In genomic region chr19:13847900-13848677, GRCh38 we compare ENCODE assay signal across 8 cellular contexts. TPM values are rescaled to one million over a fixed set of nuclear protein-coding genes. Genes with fewer than 3 reads are reported as not detected.
DNase-seq lines count a peak whose midpoint lies in the region; ATAC-seq, FAIRE-seq and TF ChIP-seq lines count a peak whose summit lies in the region.

No MANE protein-coding gene starts in this region.

- H3K36me3 Mint-ChIP-seq in neural progenitor cell, result no peaks in the 10 kb centered on the region

- TF ChIP-seq CTCF in C4-2B (conservative IDR thresholded peaks at IDR 0.05), result no peak
- no peak; the same call in 1 of the 2 replicates for TF ChIP-seq CTCF in OCI-LY3 (IDR thresholded peaks at IDR 0.05; ENCODE audit: low read depth, low read length)
- TF ChIP-seq CTCF in H1 (IDR thresholded peaks at IDR 0.05; ENCODE audit: control extremely low read depth in 1 of 3, insufficient read depth in 1 of 3, low read depth in 1 of 3, low read length in 3 of 3), result no peak
- no peak for TF ChIP-seq CTCF in neural progenitor cell (IDR thresholded peaks at IDR 0.05)

- no peaks in the 10 kb centered on the region for H3K79me2 ChIP-seq in OCI-LY3 (ENCODE audit: low read length)
- H3K79me2 ChIP-seq in H1 (ENCODE audit: control insufficient read depth in 1 of 2, insufficient read depth in 2 of 2, low read length in 2 of 2), result no peaks in the 10 kb centered on the region
- no peaks in the 10 kb centered on the region for H3K79me2 ChIP-seq in neural progenitor cell (ENCODE audit: low read depth)

- no peaks in the 10 kb centered on the region for H3K9me3 Mint-ChIP-seq in neural progenitor cell

- H2BK12ac ChIP-seq in H1 (ENCODE audit: low read depth, low read length), result peak overlapping the region; percentile 98

- H3K23ac ChIP-seq in H1 (ENCODE audit: insufficient read length), result no peak overlapping the region

- peak overlapping the region; percentile 83 for H3K4me2 ChIP-seq in OCI-LY3 (ENCODE audit: low read length)
- H3K4me2 ChIP-seq in H1 (ENCODE audit: insufficient read depth in 1 of 2, low read depth in 2 of 2, low read length in 2 of 2), result peak overlapping the region; percentile 83 to 90
- peak overlapping the region; percentile 80 for H3K4me2 ChIP-seq in neural progenitor cell

- no peak for FAIRE-seq in H1 (lab: Jason Lieb, UNC)

- no peak overlapping the region for H3K14ac ChIP-seq in H1 (ENCODE audit: insufficient read length)

- peaks cover 48% of the 10 kb centered on the region for H3K4me1 Mint-ChIP-seq in neural progenitor cell

- POLR2A ChIA-PET in H1 (lab: Charles Lee; ENCODE audit: partially characterized antibody), result interaction anchor here (0.7 to 9.2 kb wide), 16 partner anchors 8 to 113 kb away, joined by 3 to 62 read pairs (median 7); partner anchors contain the start of genes C19orf53 and ZSWIM4

- peak overlapping the region; percentile 55 for H3K27ac ChIP-seq in C4-2B
- no peak overlapping the region for H3K27ac ChIP-seq in OCI-LY3 (ENCODE audit: low read length)
- H3K27ac ChIP-seq in H1 (ENCODE audit: low read depth, low read length), result peak overlapping the region; percentile 97
- H3K27ac ChIP-seq in neural progenitor cell, result peak overlapping the region; percentile 95

- no peaks in the 10 kb centered on the region for H3K79me1 ChIP-seq in H1 (ENCODE audit: low read depth, low read length)

- H3K27me3 ChIP-seq in OCI-LY3 (ENCODE audit: low read depth, low read length) (no peaks in the 10 kb centered on the region), H1 (replicated peaks in 1 of 4; ENCODE audit: control insufficient read depth in 3 of 4, extremely low read depth in 1 of 4, insufficient read depth in 3 of 4, low read length in 3 of 4) (no peaks in the 10 kb centered on the region), neural progenitor cell (peaks cover 10% of the 10 kb centered on the region)

- TF ChIP-seq EP300 in H1 (IDR thresholded peaks at IDR 0.05; ENCODE audit: borderline replicate concordance in 1 of 2, low read depth in 2 of 2, low read length in 2 of 2), result no peak

- peaks cover 20% of the 10 kb centered on the region for H3K27me3 Mint-ChIP-seq in neural progenitor cell (ENCODE audit: insufficient read depth, low read depth)

- H3K27ac Mint-ChIP-seq in neural progenitor cell, result peak overlapping the region; percentile 64

- ATAC-seq in HG03045 (IDR thresholded peaks at IDR 0.05; ENCODE audit: unreplicated experiment) (no peak), GM19467 (IDR thresholded peaks at IDR 0.05; ENCODE audit: unreplicated experiment) (no peak)

- H2BK20ac ChIP-seq in H1 (ENCODE audit: low read length), result no peak overlapping the region; the same call in 1 of the 2 replicates

- no peaks in the 10 kb centered on the region for H3K9me3 ChIP-seq in OCI-LY3 (ENCODE audit: insufficient read depth, low read length)
- H3K9me3 ChIP-seq in H1 (ENCODE audit: insufficient read depth in 2 of 2, low read depth in 1 of 2, low read length in 1 of 2), result no peaks in the 10 kb centered on the region
- H3K9me3 ChIP-seq in neural progenitor cell (ENCODE audit: low read depth), result no peaks in the 10 kb centered on the region

- H3K4me3 Mint-ChIP-seq in neural progenitor cell, result peak overlapping the region; percentile 71

- H2AK5ac ChIP-seq in H1 (ENCODE audit: low read depth, low read length), result peak overlapping the region; percentile 48; the same call in 1 of the 2 replicates

- TF ChIP-seq POLR2A in H1 (IDR thresholded peaks at IDR 0.05; ENCODE audit: control extremely low read depth in 1 of 2, low read depth in 2 of 2, low read length in 2 of 2), result no peak

- peak overlapping the region; percentile 88 for H4K91ac ChIP-seq in H1 (replicated peaks; ENCODE audit: insufficient read length, low read length)

- WGBS in H1 (ENCODE audit: extremely low coverage in 1 of 2, insufficient coverage in 1 of 2, insufficient read length in 1 of 2, insufficient replicate concordance in 2 of 2, low coverage in 1 of 2, low lambda C conversion rate in 2 of 2, missing lambda C conversion rate in 1 of 2), 2 experiments, result 50% methylated on average over 10 of the region's 15 CpGs; no CpG with 5 or more reads in 1 of the 2 experiments

- H2BK15ac ChIP-seq in H1 (ENCODE audit: low read length), result no peak overlapping the region

- H4K5ac ChIP-seq in H1 (ENCODE audit: insufficient read length, low read depth, low read length), result peak overlapping the region; percentile 85

- H3F3A ChIP-seq in neural progenitor cell (ENCODE audit: low read depth), result peaks cover 60% of the 10 kb centered on the region

- H3K56ac ChIP-seq in H1 (replicated peaks; ENCODE audit: insufficient read length, low read depth, low read length), result no peak overlapping the region

- peak overlapping the region; percentile 97 for H2BK5ac ChIP-seq in H1 (ENCODE audit: low read depth, low read length)

- H4K20me1 ChIP-seq in OCI-LY3 (ENCODE audit: insufficient read depth, low read length) (no peaks in the 10 kb centered on the region), H1 (replicated peaks in 1 of 2; ENCODE audit: control insufficient read depth in 1 of 2, insufficient read depth in 2 of 2, low read length in 2 of 2) (no peaks in the 10 kb centered on the region), neural progenitor cell (ENCODE audit: low read depth) (no peaks in the 10 kb centered on the region)

- no peak overlapping the region for H2BK120ac ChIP-seq in H1 (replicated peaks; ENCODE audit: low read depth, low read length)

- CTCF ChIA-PET in H1 (lab: Charles Lee; ENCODE audit: partially characterized antibody), result interaction anchor here (0.6 to 4.8 kb wide), 8 partner anchors 8 to 259 kb away, joined by 3 to 32 read pairs (median 5); no protein-coding TSS in a partner anchor

- H3K9ac ChIP-seq in OCI-LY3 (ENCODE audit: low read length) (peak overlapping the region; percentile 89), H1 (replicated peaks in 1 of 4; ENCODE audit: extremely low read depth in 1 of 4, low read depth in 3 of 4, low read length in 3 of 4) (peak overlapping the region in 3 of 4 experiments; percentile 90 to 95 (median 94); a peak in 4 of 7 replicates), neural progenitor cell (no peak overlapping the region)

- H3K4me1 ChIP-seq in OCI-LY3 (ENCODE audit: low read length) (peaks cover 40% of the 10 kb centered on the region), H1 (replicated peaks in 1 of 4; ENCODE audit: control insufficient read depth in 3 of 4, insufficient read depth in 4 of 4, low read length in 3 of 4) (peaks cover 6 to 35% (median 28%) of the 10 kb centered on the region in 4 experiments), neural progenitor cell (peaks cover 21% of the 10 kb centered on the region)

- H3K23me2 ChIP-seq in H1 (ENCODE audit: low read depth, low read length), result peaks cover 15% of the 10 kb centered on the region; the same call in 1 of the 2 replicates

- H3K4ac ChIP-seq in H1 (replicated peaks; ENCODE audit: insufficient read length, low read depth, low read length), result no peak overlapping the region

- H3K18ac ChIP-seq in H1 (ENCODE audit: extremely low read depth, low read length), result peak overlapping the region; percentile 97

- H3K36me3 ChIP-seq in OCI-LY3 (replicated peaks; ENCODE audit: low read depth, low read length), result no peaks in the 10 kb centered on the region
- no peaks in the 10 kb centered on the region for H3K36me3 ChIP-seq in H1 (ENCODE audit: control insufficient read depth in 2 of 4, insufficient read depth in 4 of 4, low read length in 3 of 4)
- H3K36me3 ChIP-seq in neural progenitor cell, result no peaks in the 10 kb centered on the region

- DNase-seq in H1 (ENCODE audit: low read depth in 1 of 2, low spot score in 2 of 2), result no peak
- DNase-seq in neural progenitor cell (ENCODE audit: low spot score), result no peak
- no peak for DNase-seq in DMS79 (lab: John Stamatoyannopoulos, UW)
- no peak for DNase-seq in HUDEP-2 (lab: John Stamatoyannopoulos, UW; ENCODE audit: unreplicated experiment in 76 of 76)

- H2AFZ ChIP-seq in OCI-LY3 (ENCODE audit: low read depth, low read length) (peak overlapping the region; percentile 20; the same call in 1 of the 2 replicates), H1 (ENCODE audit: low read length) (no peak overlapping the region), neural progenitor cell (replicated peaks) (no peak overlapping the region)

- TF ChIP-seq RAD21 in H1 (IDR thresholded peaks at IDR 0.05 in 1 of 2, conservative IDR thresholded peaks at IDR 0.05 in 1 of 2; ENCODE audit: low read depth in 2 of 2, low read length in 2 of 2), result no peak

- peak overlapping the region; percentile 83 for H3K4me3 ChIP-seq in OCI-LY3 (ENCODE audit: low read length)
- peak overlapping the region; percentile 52 to 78 (median 64) for H3K4me3 ChIP-seq in H1 (ENCODE audit: extremely low read depth in 1 of 4, insufficient read depth in 2 of 4, low read depth in 3 of 4, low read length in 4 of 4)
- H3K4me3 ChIP-seq in neural progenitor cell, result peak overlapping the region; percentile 63

- H4K8ac ChIP-seq in H1 (ENCODE audit: extremely low read depth, insufficient read depth, low read length), result peak overlapping the region; percentile 100

RNA-seq across cellular contexts. Expression of gene NANOS3, which starts 28.8 kb away (rescaled TPM):
- total RNA-seq in H1 (2021; fragmentation: NEBNext Ultra II Directional; extraction: Animal tissue kit (Norgen Biotek cat#: 25700)), result not detected in 2 replicates
- polyA plus RNA-seq in H1 (2011; rRNA removed), result 0.14 and 0.62 TPM in 2 replicates
- polyA plus RNA-seq in H1 (2011; cell fraction: cytosol; rRNA removed), result not detected
- not detected for polyA plus RNA-seq in H1 (2011; cell fraction: nucleus; rRNA removed)
- 0.69 to 0.83 TPM in 2 of 4 replicates, not detected in the others for polyA plus RNA-seq in H1 (2012, experiment 1 of 2)
- not detected for polyA plus RNA-seq in H1 (2012, experiment 2 of 2)
- polyA plus RNA-seq in H1 (2013, experiment 1 of 2), result 1.2 TPM
- polyA plus RNA-seq in H1 (2013, experiment 2 of 2), result 1.3 TPM
- polyA minus RNA-seq in H1 (2011; rRNA and poly(A)+ RNA removed), result not detected in 2 replicates
- polyA minus RNA-seq in H1 (2011; cell fraction: cytosol; rRNA and poly(A)+ RNA removed), result not detected
- not detected for polyA minus RNA-seq in H1 (2011; cell fraction: nucleus; rRNA and poly(A)+ RNA removed)
- total RNA-seq in neural progenitor cell (ENCODE audit: low replicate concordance), result not detected in 2 replicates

RNA-seq across cellular contexts. Expression of gene ZSWIM4, which starts 52.8 kb away (rescaled TPM):
- total RNA-seq in H1 (2021; fragmentation: NEBNext Ultra II Directional; extraction: Animal tissue kit (Norgen Biotek cat#: 25700)), result 31.1 and 32.7 TPM in 2 replicates
- 12.2 and 23.2 TPM in 2 replicates for polyA plus RNA-seq in H1 (2011; rRNA removed)
- polyA plus RNA-seq in H1 (2011; cell fraction: cytosol; rRNA removed), result 10.9 TPM
- 21.2 TPM for polyA plus RNA-seq in H1 (2011; cell fraction: nucleus; rRNA removed)
- polyA plus RNA-seq in H1 (2012, experiment 1 of 2), result 13.1 to 23.1 TPM (median 21.0 TPM) in 4 replicates
- polyA plus RNA-seq in H1 (2012, experiment 2 of 2), result 20.0 TPM
- 17.0 TPM for polyA plus RNA-seq in H1 (2013, experiment 1 of 2)
- 17.3 TPM for polyA plus RNA-seq in H1 (2013, experiment 2 of 2)
- 8.9 and 10.8 TPM in 2 replicates for polyA minus RNA-seq in H1 (2011; rRNA and poly(A)+ RNA removed)
- polyA minus RNA-seq in H1 (2011; cell fraction: cytosol; rRNA and poly(A)+ RNA removed), result 23.9 TPM
- 13.5 TPM for polyA minus RNA-seq in H1 (2011; cell fraction: nucleus; rRNA and poly(A)+ RNA removed)
- total RNA-seq in neural progenitor cell (ENCODE audit: low replicate concordance), result 6.7 and 20.4 TPM in 2 replicates

RNA-seq across cellular contexts. Expression of gene BRME1, which starts 57.8 kb away (rescaled TPM):
- total RNA-seq in H1 (2021; fragmentation: NEBNext Ultra II Directional; extraction: Animal tissue kit (Norgen Biotek cat#: 25700)), result 4.6 and 4.7 TPM in 2 replicates
- polyA plus RNA-seq in H1 (2011; rRNA removed), result 4.6 and 6.0 TPM in 2 replicates
- 5.2 TPM for polyA plus RNA-seq in H1 (2011; cell fraction: cytosol; rRNA removed)
- polyA plus RNA-seq in H1 (2011; cell fraction: nucleus; rRNA removed), result 12.9 TPM
- 2.8 to 5.0 TPM (median 3.9 TPM) in 4 replicates for polyA plus RNA-seq in H1 (2012, experiment 1 of 2)
- 3.1 TPM for polyA plus RNA-seq in H1 (2012, experiment 2 of 2)
- 3.8 TPM for polyA plus RNA-seq in H1 (2013, experiment 1 of 2)
- polyA plus RNA-seq in H1 (2013, experiment 2 of 2), result 3.4 TPM
- polyA minus RNA-seq in H1 (2011; rRNA and poly(A)+ RNA removed), result 2.5 and 3.4 TPM in 2 replicates
- polyA minus RNA-seq in H1 (2011; cell fraction: cytosol; rRNA and poly(A)+ RNA removed), result 3.8 TPM
- 7.3 TPM for polyA minus RNA-seq in H1 (2011; cell fraction: nucleus; rRNA and poly(A)+ RNA removed)
- total RNA-seq in neural progenitor cell (ENCODE audit: low replicate concordance), result 0.49 and 4.1 TPM in 2 replicates

RNA-seq across cellular contexts. Expression of gene CC2D1A, which starts 57.9 kb away (rescaled TPM):
- total RNA-seq in H1 (2021; fragmentation: NEBNext Ultra II Directional; extraction: Animal tissue kit (Norgen Biotek cat#: 25700)), result 33.0 and 36.4 TPM in 2 replicates
- 12.5 and 20.5 TPM in 2 replicates for polyA plus RNA-seq in H1 (2011; rRNA removed)
- polyA plus RNA-seq in H1 (2011; cell fraction: cytosol; rRNA removed), result 17.1 TPM
- 71.1 TPM for polyA plus RNA-seq in H1 (2011; cell fraction: nucleus; rRNA removed)
- polyA plus RNA-seq in H1 (2012, experiment 1 of 2), result 20.2 to 39.2 TPM (median 31.7 TPM) in 4 replicates
- 21.2 TPM for polyA plus RNA-seq in H1 (2012, experiment 2 of 2)
- polyA plus RNA-seq in H1 (2013, experiment 1 of 2), result 17.9 TPM
- polyA plus RNA-seq in H1 (2013, experiment 2 of 2), result 16.1 TPM
- 15.8 and 22.9 TPM in 2 replicates for polyA minus RNA-seq in H1 (2011; rRNA and poly(A)+ RNA removed)
- polyA minus RNA-seq in H1 (2011; cell fraction: cytosol; rRNA and poly(A)+ RNA removed), result 17.1 TPM
- polyA minus RNA-seq in H1 (2011; cell fraction: nucleus; rRNA and poly(A)+ RNA removed), result 19.3 TPM
- total RNA-seq in neural progenitor cell (ENCODE audit: low replicate concordance), result 8.1 and 22.0 TPM in 2 replicates
